ENCODE assay signal across 23 cellular contexts in the genomic region with DNA sequence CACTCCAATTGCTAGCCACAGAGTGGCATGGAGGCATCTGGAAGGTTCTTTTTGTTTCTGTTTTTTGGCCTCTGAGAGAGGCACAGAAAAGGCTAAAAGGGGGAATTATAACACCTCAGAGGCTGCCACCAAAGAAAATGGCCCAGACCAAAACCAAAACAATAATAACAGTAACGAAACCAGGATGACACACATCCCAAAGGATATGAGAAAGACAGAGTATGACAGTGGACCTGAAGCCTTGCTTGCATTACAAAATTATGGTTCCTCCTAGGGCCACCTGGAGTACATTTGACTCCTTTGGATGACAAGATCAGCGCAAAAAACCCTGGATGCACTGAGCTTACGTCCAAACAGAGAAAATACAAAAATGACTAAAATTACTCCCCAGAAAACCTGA.
"Had no signal": no experiment of that assay in that cellular context is flagged by ENCODE, and none has a peak within 500 bp of the region (broad histone marks: within the 10 kb centered on the region; RNA-seq: fewer than 3 reads in every experiment).

No MANE protein-coding gene starts in this region.

- DNase-seq: stimulated activated CD4-positive, alpha-beta T cell treated with anti-CD3 and anti-CD28 coated beads, Interleukin-2, amount 100 ng/mL, for 48 hours; stimulated activated CD4-positive, alpha-beta T cell treated with anti-CD3 and anti-CD28 coated beads, Interleukin-4, amount 100 ng/mL, for 1 hour; stimulated activated CD4-positive, alpha-beta T cell treated with anti-CD3 and anti-CD28 coated beads, Interleukin-4, amount 100 ng/mL, for 24 hours; stimulated activated CD4-positive, alpha-beta T cell treated with anti-CD3 and anti-CD28 coated beads, Interleukin-4, amount 100 ng/mL, for 4 hours; stimulated activated CD8-positive, alpha-beta memory T cell treated with anti-CD3 and anti-CD28 coated beads, Interleukin-4, amount 100 ng/mL, for 48 hours; stimulated activated naive B cell treated with anti-CD40 and anti-IgM and Interleukin-4, amounts not matched to agents 10 μg/mL and 1 μg/mL and 100 μg/mL, for 72 hours; stimulated activated naive CD4-positive, alpha-beta T cell; stimulated activated naive CD4-positive, alpha-beta T cell treated with Interleukin-2 at 50 U/mL for 16 hours; stimulated activated naive CD8-positive, alpha-beta T cell treated with anti-CD3 and anti-CD28 coated beads, Interleukin-15, amount 100 ng/mL, for 72 hours; stimulated activated naive CD8-positive, alpha-beta T cell treated with anti-CD3 and anti-CD28 coated beads, Interleukin-15, Interleukin-2, amounts not matched to agents 100 U/mL and 50 U/mL, for 24 hours; stomach; substantia nigra; testis; thyroid gland; tibial artery; transverse colon; trophoblast cell; upper lobe of left lung; upper lobe of right lung; uterus had no signal

- H3K27me3 Mint-ChIP-seq: stimulated activated memory B cell treated with anti-CD40 and anti-IgM and Interleukin-4, amounts not matched to agents 10 μg/mL and 1 μg/mL and 100 μg/mL, for 72 hours; stimulated activated naive B cell treated with anti-CD40 and anti-IgM and Interleukin-4, amounts not matched to agents 10 μg/mL and 1 μg/mL and 100 μg/mL, for 72 hours; stimulated activated naive CD8-positive, alpha-beta T cell treated with anti-CD3 and anti-CD28 coated beads, Interleukin-15, amount 100 ng/mL, for 72 hours; stimulated activated naive CD8-positive, alpha-beta T cell treated with anti-CD3 and anti-CD28 coated beads, Interleukin-15, Interleukin-2, amounts not matched to agents 100 ng/mL and 50 ng/mL, for 24 hours had no signal

- H3K27ac Mint-ChIP-seq: stimulated activated memory B cell treated with anti-CD40 and anti-IgM and Interleukin-4, amounts not matched to agents 10 μg/mL and 1 μg/mL and 100 μg/mL, for 72 hours; stimulated activated naive B cell treated with anti-CD40 and anti-IgM and Interleukin-4, amounts not matched to agents 10 μg/mL and 1 μg/mL and 100 μg/mL, for 72 hours; stimulated activated naive CD8-positive, alpha-beta T cell treated with anti-CD3 and anti-CD28 coated beads, Interleukin-15, Interleukin-2, amounts not matched to agents 100 ng/mL and 50 ng/mL, for 24 hours; type B pancreatic cell had no signal

- H3K36me3 Mint-ChIP-seq: type B pancreatic cell had no signal

- H3K9me3 Mint-ChIP-seq: type B pancreatic cell had no signal

- H3K4me1 Mint-ChIP-seq: stimulated activated memory B cell treated with anti-CD40 and anti-IgM and Interleukin-4, amounts not matched to agents 10 μg/mL and 1 μg/mL and 100 μg/mL, for 72 hours; stimulated activated naive B cell treated with anti-CD40 and anti-IgM and Interleukin-4, amounts not matched to agents 10 μg/mL and 1 μg/mL and 100 μg/mL, for 72 hours; stimulated activated naive CD8-positive, alpha-beta T cell treated with anti-CD3 and anti-CD28 coated beads, Interleukin-15, amount 100 ng/mL, for 72 hours had no signal

- ATAC-seq: stimulated activated memory B cell treated with anti-CD40 and anti-IgM and Interleukin-4, amounts not matched to agents 10 μg/mL and 1 μg/mL and 100 μg/mL, for 72 hours; stimulated activated naive B cell treated with anti-CD40 and anti-IgM and Interleukin-4, amounts not matched to agents 10 μg/mL and 1 μg/mL and 100 μg/mL, for 72 hours; stimulated activated naive CD8-positive, alpha-beta T cell treated with anti-CD3 and anti-CD28 coated beads, Interleukin-15, amount 100 ng/mL, for 72 hours; stimulated activated naive CD8-positive, alpha-beta T cell treated with anti-CD3 and anti-CD28 coated beads, Interleukin-15, Interleukin-2, amounts not matched to agents 100 U/mL and 50 U/mL, for 24 hours; upper lobe of right lung had no signal

- H3K4me3 Mint-ChIP-seq: stimulated activated memory B cell treated with anti-CD40 and anti-IgM and Interleukin-4, amounts not matched to agents 10 μg/mL and 1 μg/mL and 100 μg/mL, for 72 hours; stimulated activated naive B cell treated with anti-CD40 and anti-IgM and Interleukin-4, amounts not matched to agents 10 μg/mL and 1 μg/mL and 100 μg/mL, for 72 hours; stimulated activated naive CD8-positive, alpha-beta T cell treated with anti-CD3 and anti-CD28 coated beads, Interleukin-15, amount 100 ng/mL, for 72 hours; stimulated activated naive CD8-positive, alpha-beta T cell treated with anti-CD3 and anti-CD28 coated beads, Interleukin-15, Interleukin-2, amounts not matched to agents 100 ng/mL and 50 ng/mL, for 24 hours; type B pancreatic cell had no signal
